8 cellular contexts compared by ENCODE assay signal in the genomic region with DNA sequence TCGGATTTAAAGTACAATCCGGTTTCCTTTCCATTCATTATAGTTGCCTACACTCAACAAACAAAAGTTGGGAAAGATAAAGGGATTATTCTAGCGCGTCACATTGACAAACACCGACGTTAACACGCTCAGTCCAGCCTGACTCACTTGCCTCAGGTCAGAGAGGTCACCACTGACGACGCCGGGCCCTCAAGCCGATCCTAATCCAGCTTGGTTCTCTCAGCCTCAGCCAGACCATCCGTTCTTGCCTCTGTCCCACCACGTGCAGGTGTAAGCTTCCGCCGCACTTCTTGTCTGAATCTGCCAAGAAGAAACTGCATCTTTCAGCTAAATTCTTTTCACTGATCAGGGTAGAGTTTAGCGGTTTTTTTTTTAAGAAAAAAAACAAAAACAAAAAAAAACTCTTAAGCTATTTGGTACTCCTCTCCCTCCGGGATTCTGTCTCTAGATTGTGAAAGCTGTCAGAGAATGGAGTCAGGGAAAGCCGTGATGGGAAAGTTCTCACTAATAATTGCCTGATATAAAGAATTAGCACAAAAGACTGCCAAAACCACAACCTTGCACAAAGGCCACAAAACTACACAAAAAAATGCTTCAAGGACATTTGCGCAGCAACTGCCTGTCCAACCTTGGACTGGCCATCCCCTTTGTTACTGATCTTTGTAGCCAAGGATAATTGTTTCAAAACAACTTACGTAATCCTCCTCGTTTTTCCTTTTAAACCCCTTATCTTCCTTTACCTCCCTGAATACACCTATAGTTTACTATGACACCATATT.
A peak's percentile ranks its signal among the peaks of the same experiment; 100 is the strongest.
DNase-seq lines count a peak whose midpoint lies in the region; ATAC-seq and TF ChIP-seq lines count a peak whose summit lies in the region.

No MANE protein-coding gene starts in this region.

- peak overlapping the region; percentile 85 for H3K27ac Mint-ChIP-seq in T-helper 2 cell treated with Interferon-gamma antibody and Interleukin-4, amounts not matched to agents 5 μg/mL and 100 μg/mL, for 36 hours

- DNase-seq in T-helper 2 cell treated with Interferon-gamma antibody and Interleukin-4, amounts not matched to agents 5 μg/mL and 100 μg/mL, for 36 hours (ENCODE audit: low spot score), result peak; percentile 23
- DNase-seq in T-helper 2 cell, result no peak
- DNase-seq in RKO (ENCODE audit: low spot score), result peak; percentile 90
- DNase-seq in choroid plexus epithelial cell (ENCODE audit: low read depth), result peak; percentile 79
- peak; percentile 39 for DNase-seq in stimulated activated CD4-positive, alpha-beta T cell treated with anti-CD3 and anti-CD28 coated beads, Interleukin-15, amount 100 ng/mL, for 24 hours

- H3K4me3 Mint-ChIP-seq in T-helper 2 cell treated with Interferon-gamma antibody and Interleukin-4, amounts not matched to agents 5 μg/mL and 100 μg/mL, for 36 hours, result peak overlapping the region; percentile 81

- peak overlapping the region; percentile 71 for H3K4me3 ChIP-seq in choroid plexus epithelial cell (ENCODE audit: low read depth, low read length)

- H3K4me1 Mint-ChIP-seq in T-helper 2 cell treated with Interferon-gamma antibody and Interleukin-4, amounts not matched to agents 5 μg/mL and 100 μg/mL, for 36 hours (ENCODE audit: low read depth), result peaks cover 30% of the 10 kb centered on the region

- H3K27me3 ChIP-seq in layer of hippocampus (ENCODE audit: control insufficient read depth, insufficient read depth, low read length), result no peaks in the 10 kb centered on the region

- H3K36me3 Mint-ChIP-seq in T-helper 2 cell treated with Interferon-gamma antibody and Interleukin-4, amounts not matched to agents 5 μg/mL and 100 μg/mL, for 36 hours (ENCODE audit: low read depth), result peaks cover 4% of the 10 kb centered on the region

- TF ChIP-seq CTCF in choroid plexus epithelial cell (conservative IDR thresholded peaks at IDR 0.05; ENCODE audit: low read depth, low read length), result no peak

- H3K9me3 Mint-ChIP-seq in T-helper 2 cell treated with Interferon-gamma antibody and Interleukin-4, amounts not matched to agents 5 μg/mL and 100 μg/mL, for 36 hours, result no peaks in the 10 kb centered on the region

- H3K27me3 Mint-ChIP-seq in T-helper 2 cell treated with Interferon-gamma antibody and Interleukin-4, amounts not matched to agents 5 μg/mL and 100 μg/mL, for 36 hours (ENCODE audit: low read depth), result peaks cover 4% of the 10 kb centered on the region

- H3K27ac ChIP-seq in layer of hippocampus (ENCODE audit: low read depth, low read length), result peak overlapping the region; percentile 80

- ATAC-seq in HG03159 (IDR thresholded peaks at IDR 0.05; ENCODE audit: unreplicated experiment) (no peak), HG03025 (IDR thresholded peaks at IDR 0.05; ENCODE audit: low FRiP score, unreplicated experiment) (no peak)

Comparison
In these comparisons a context has a peak if more than half of its experiments do, and no peak if none do; other contexts are left out.
1. DNase-seq: peak in T-helper 2 cell treated with Interferon-gamma antibody and Interleukin-4, amounts not matched to agents 5 μg/mL and 100 μg/mL, for 36 hours (single experiment), RKO (single experiment), choroid plexus epithelial cell (single experiment) and stimulated activated CD4-positive, alpha-beta T cell treated with anti-CD3 and anti-CD28 coated beads, Interleukin-15, amount 100 ng/mL, for 24 hours (single experiment); none in T-helper 2 cell (0 of 5).